In genomic region chr1:60988827-60989363, GRCh38 we compare ENCODE assay signal across 23 cellular contexts.
A peak's percentile ranks its signal among the peaks of the same experiment; 100 is the strongest.
DNase-seq lines count a peak whose midpoint lies in the region; ATAC-seq, FAIRE-seq and TF ChIP-seq lines count a peak whose summit lies in the region.
"Had no signal": no experiment of that assay in that cellular context is flagged by ENCODE, and none has a peak within 500 bp of the region (broad histone marks: within the 10 kb centered on the region; RNA-seq: fewer than 3 reads in every experiment).

No MANE protein-coding gene starts in this region.

- in situ Hi-C loops in K562 (cut with MboI) = no loop called here

- H3K9ac ChIP-seq in K562 (ENCODE audit: insufficient read depth in 1 of 2, low read depth in 2 of 2, low read length in 2 of 2) = no peak overlapping the region; a peak in 1 of 4 replicates
- H3K9ac ChIP-seq: parathyroid adenoma had no signal

- ATAC-seq in K562 (peak; percentile 15; the same call in 1 of the 3 replicates), heart right ventricle (peak; percentile 7 to 71 (median 34)), HG03095 (IDR thresholded peaks at IDR 0.05; ENCODE audit: unreplicated experiment) (no peak)
- ATAC-seq: natural killer cell treated with Interleukin-12 subunit alpha and Interleukin-12 subunit beta and Interleukin-15 and Interleukin-18, amount 100 ng/mL, for 72 hours had no signal

- H2AFZ ChIP-seq in K562 (ENCODE audit: low read depth, low read length) = 0 out of 2 replicates have a peak overlapping the region, but pooled peaks have one; percentile 66

- TF ChIP-seq CTCF in K562 (IDR thresholded peaks at IDR 0.05 in 2 of 3, conservative IDR thresholded peaks at IDR 0.05 in 1 of 3; ENCODE audit: insufficient read depth in 2 of 3, low read depth in 1 of 3, low read length in 3 of 3) = no peak
- no peak for TF ChIP-seq CTCF in heart right ventricle (IDR thresholded peaks at IDR 0.05)

- no peak for TF ChIP-seq RAD21 in K562 (CRISPR knock-in tag; conservative IDR thresholded peaks at IDR 0.05 in 1 of 2, IDR thresholded peaks at IDR 0.05 in 1 of 2)

- intact Hi-C loops in K562 (cut with micrococcal nuclease) = no loop called here
- intact Hi-C loops in heart right ventricle (cut with DNase I) = loop anchor here in 1 of 10 donors (10.0 kb wide), 1 partner anchor 456 kb away; no protein-coding TSS in a partner anchor

- POLR2A ChIA-PET in K562 (lab: Yijun Ruan, JAX) = interaction anchor here (0.9 to 1.9 kb wide), 5 partner anchors 9 to 60 kb away, joined by 3 to 7 read pairs (median 5); no protein-coding TSS in a partner anchor

- no peaks in the 10 kb centered on the region for H4K20me1 ChIP-seq in K562 (replicated peaks; ENCODE audit: control insufficient read depth, insufficient read depth, low read length)

- H3K9me3 ChIP-seq in K562 (replicated peaks; ENCODE audit: control insufficient read depth, insufficient read depth, low read depth, low read length) = no peaks in the 10 kb centered on the region
- H3K9me3 ChIP-seq in heart right ventricle = no peaks in the 10 kb centered on the region
- H3K9me3 ChIP-seq: adrenal gland, Caco-2, upper lobe of left lung had no signal

- no peak overlapping the region for H3K27ac ChIP-seq in K562 (ENCODE audit: extremely low read depth, low read depth, low read length)
- H3K27ac ChIP-seq in heart right ventricle = peak overlapping the region in 9 of 10 donors; percentile 36 to 86 (median 72)
- H3K27ac ChIP-seq: cardiac muscle cell, upper lobe of left lung had no signal

- no peak overlapping the region for H3K4me2 ChIP-seq in K562 (ENCODE audit: insufficient read depth, low read length)

- BruUV-seq in K562 (replicated peaks; lab: Mats Ljungman, UMichigan) = no TSS peak

- no peak for TF ChIP-seq EP300 in K562 (IDR thresholded peaks at IDR 0.05; ENCODE audit: low read length)

- H3K4me3 ChIP-seq in K562 (no peak overlapping the region), heart right ventricle (no peak overlapping the region)
- H3K4me3 ChIP-seq: cardiac muscle cell, upper lobe of left lung had no signal

- H3K27me3 ChIP-seq in K562 (ENCODE audit: control insufficient read depth in 2 of 2, insufficient read depth in 2 of 2, low read length in 2 of 2) (no peaks in the 10 kb centered on the region), heart right ventricle (no peaks in the 10 kb centered on the region)
- H3K27me3 ChIP-seq: adrenal gland, cardiac muscle cell, upper lobe of left lung had no signal

- CTCF ChIA-PET in K562 (lab: Yijun Ruan, JAX; ENCODE audit: low intra/inter-chr PET ratio) = no interaction called here

- WGBS in K562 (ENCODE audit: insufficient coverage, low coverage, missing lambda C conversion rate) = 59% methylated on average over 3 of the region's 3 CpGs
- 62 to 67% methylated on average over 3 of the region's 3 CpGs for WGBS in heart right ventricle, 2 donors

- H3K9me1 ChIP-seq in K562 (ENCODE audit: control insufficient read depth, insufficient read depth, low read length) = no peaks in the 10 kb centered on the region

- no peak for TF ChIP-seq POLR2A in K562 (conservative IDR thresholded peaks at IDR 0.05)

- FAIRE-seq in K562 (lab: Jason Lieb, UNC) (no peak), urothelium cell line (lab: Jason Lieb, UNC) (no peak)

- no peaks in the 10 kb centered on the region for H3K36me3 ChIP-seq in K562 (ENCODE audit: control insufficient read depth, insufficient read depth, low read length)
- no peaks in the 10 kb centered on the region for H3K36me3 ChIP-seq in heart right ventricle
- H3K36me3 ChIP-seq: adrenal gland, cardiac muscle cell, upper lobe of left lung had no signal

- DNase-seq in DMS 273 (lab: John Stamatoyannopoulos, UW; ENCODE audit: unreplicated experiment) (peak; percentile 72), NCI-H510A (lab: John Stamatoyannopoulos, UW) (peak; percentile 23), K562 (ENCODE audit: extremely low read depth in 1 of 4, low spot score in 3 of 4) (no peak), heart right ventricle (peak in 1 of 2 donors; percentile 34), NCI-H2107 (lab: John Stamatoyannopoulos, UW) (no peak), urothelium cell line (ENCODE audit: low spot score) (no peak), NCI-H1436 (lab: John Stamatoyannopoulos, UW) (no peak)
- DNase-seq: activated CD4-positive, alpha-beta memory T cell treated with anti-CD3 and anti-CD28 coated beads, Interleukin-2, amount 10 ng/mL, durations not matched to agents 7 days and 5 days; activated naive CD4-positive, alpha-beta T cell; activated T-cell treated with anti-CD3 and anti-CD28 coated beads for 4 hours; adrenal gland; dermis blood vessel endothelial cell; HCEC 1CT; hippocampal formation; MM.1S; NCI-H146; RPMI8226; upper lobe of left lung had no signal

- H3K4me1 ChIP-seq in K562 (replicated peaks in 1 of 2; ENCODE audit: control insufficient read depth in 2 of 2, insufficient read depth in 2 of 2, low read length in 2 of 2) = peaks cover 3 to 31% of the 10 kb centered on the region in 2 experiments; a peak in 3 of 5 replicates
- H3K4me1 ChIP-seq in heart right ventricle = peaks cover 3 to 50% (median 26%) of the 10 kb centered on the region in 9 donors
- H3K4me1 ChIP-seq: Caco-2, upper lobe of left lung had no signal

- no peaks in the 10 kb centered on the region for H3K79me2 ChIP-seq in K562 (ENCODE audit: control insufficient read depth, insufficient read depth, low read length)
- H3K79me2 ChIP-seq: parathyroid adenoma had no signal

TF ChIP-seq in K562, 482 proteins besides CTCF, POLR2A, EP300 and RAD21:
- no peak for TF ChIP-seq BMI1 (IDR thresholded peaks at IDR 0.05; ENCODE audit: low read length)
- 0 out of 4 replicates have a peak, but pooled peaks of 1 of the 2 experiments have one; percentile 18 for TF ChIP-seq FOXA3 (CRISPR knock-in tag; conservative IDR thresholded peaks at IDR 0.05 in 1 of 2, IDR thresholded peaks at IDR 0.05 in 1 of 2)
- TF ChIP-seq RCOR1 (IDR thresholded peaks at IDR 0.05; ENCODE audit: borderline replicate concordance in 1 of 2, low read depth in 2 of 2, low read length in 2 of 2) = no peak

Comparison
In these comparisons a context has a peak if more than half of its experiments do, and no peak if none do; other contexts are left out.
1. DNase-seq: peak in DMS 273 (single experiment) and NCI-H510A (single experiment); none in K562 (0 of 4), NCI-H2107 (single experiment), urothelium cell line (single experiment) and NCI-H1436 (single experiment).